In the genomic region with DNA sequence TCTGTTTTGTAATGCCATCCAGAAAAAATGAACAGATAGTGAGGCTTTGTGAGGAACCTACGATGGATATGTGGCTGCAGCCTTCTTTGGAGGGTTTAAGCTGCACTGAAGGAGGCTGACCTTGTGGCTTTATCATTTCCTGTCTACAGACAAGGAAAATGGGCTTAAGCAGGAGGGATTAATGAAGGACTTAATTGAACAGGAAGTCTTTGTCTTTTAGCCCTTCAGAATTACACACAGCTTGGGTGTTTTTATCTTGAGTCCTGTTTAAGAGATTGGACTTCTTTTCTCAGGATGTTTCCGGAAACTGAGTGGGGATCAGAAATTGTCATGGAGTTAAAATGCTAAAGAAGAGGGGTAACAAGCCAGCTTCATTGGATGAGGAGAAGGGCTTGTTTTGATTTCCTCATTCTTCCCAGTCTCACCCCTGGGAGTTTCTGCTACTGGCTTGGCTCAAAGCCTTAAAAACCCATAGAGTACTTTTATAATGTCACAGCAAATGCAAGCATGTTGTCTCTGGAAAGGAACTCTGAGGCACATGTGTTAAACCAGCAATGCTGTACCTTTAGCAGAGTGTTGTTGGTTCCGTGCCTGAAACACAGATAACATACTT, we compare ENCODE assay signal across 1 cellular context.
TF ChIP-seq lines count a peak whose summit lies in the region.

No MANE protein-coding gene starts in this region.

TF ChIP-seq in GM12878, 131 proteins besides CTCF, POLR2A, EP300 and RAD21 (continued from another document):
- TF ChIP-seq, protein P1, sequence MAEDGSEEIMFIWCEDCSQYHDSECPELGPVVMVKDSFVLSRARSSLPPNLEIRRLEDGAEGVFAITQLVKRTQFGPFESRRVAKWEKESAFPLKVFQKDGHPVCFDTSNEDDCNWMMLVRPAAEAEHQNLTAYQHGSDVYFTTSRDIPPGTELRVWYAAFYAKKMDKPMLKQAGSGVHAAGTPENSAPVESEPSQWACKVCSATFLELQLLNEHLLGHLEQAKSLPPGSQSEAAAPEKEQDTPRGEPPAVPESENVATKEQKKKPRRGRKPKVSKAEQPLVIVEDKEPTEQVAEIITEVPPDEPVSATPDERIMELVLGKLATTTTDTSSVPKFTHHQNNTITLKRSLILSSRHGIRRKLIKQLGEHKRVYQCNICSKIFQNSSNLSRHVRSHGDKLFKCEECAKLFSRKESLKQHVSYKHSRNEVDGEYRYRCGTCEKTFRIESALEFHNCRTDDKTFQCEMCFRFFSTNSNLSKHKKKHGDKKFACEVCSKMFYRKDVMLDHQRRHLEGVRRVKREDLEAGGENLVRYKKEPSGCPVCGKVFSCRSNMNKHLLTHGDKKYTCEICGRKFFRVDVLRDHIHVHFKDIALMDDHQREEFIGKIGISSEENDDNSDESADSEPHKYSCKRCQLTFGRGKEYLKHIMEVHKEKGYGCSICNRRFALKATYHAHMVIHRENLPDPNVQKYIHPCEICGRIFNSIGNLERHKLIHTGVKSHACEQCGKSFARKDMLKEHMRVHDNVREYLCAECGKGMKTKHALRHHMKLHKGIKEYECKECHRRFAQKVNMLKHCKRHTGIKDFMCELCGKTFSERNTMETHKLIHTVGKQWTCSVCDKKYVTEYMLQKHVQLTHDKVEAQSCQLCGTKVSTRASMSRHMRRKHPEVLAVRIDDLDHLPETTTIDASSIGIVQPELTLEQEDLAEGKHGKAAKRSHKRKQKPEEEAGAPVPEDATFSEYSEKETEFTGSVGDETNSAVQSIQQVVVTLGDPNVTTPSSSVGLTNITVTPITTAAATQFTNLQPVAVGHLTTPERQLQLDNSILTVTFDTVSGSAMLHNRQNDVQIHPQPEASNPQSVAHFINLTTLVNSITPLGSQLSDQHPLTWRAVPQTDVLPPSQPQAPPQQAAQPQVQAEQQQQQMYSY (CRISPR knock-in tag; IDR thresholded peaks at IDR 0.05), result no peak
- TF ChIP-seq WRNIP1 (IDR thresholded peaks at IDR 0.05; ENCODE audit: borderline replicate concordance, low read depth, low read length), result no peak
- no peak for TF ChIP-seq CREM (IDR thresholded peaks at IDR 0.05; ENCODE audit: low read depth)
- no peak for TF ChIP-seq STAT1 (conservative IDR thresholded peaks at IDR 0.05)
